In the genomic region with DNA sequence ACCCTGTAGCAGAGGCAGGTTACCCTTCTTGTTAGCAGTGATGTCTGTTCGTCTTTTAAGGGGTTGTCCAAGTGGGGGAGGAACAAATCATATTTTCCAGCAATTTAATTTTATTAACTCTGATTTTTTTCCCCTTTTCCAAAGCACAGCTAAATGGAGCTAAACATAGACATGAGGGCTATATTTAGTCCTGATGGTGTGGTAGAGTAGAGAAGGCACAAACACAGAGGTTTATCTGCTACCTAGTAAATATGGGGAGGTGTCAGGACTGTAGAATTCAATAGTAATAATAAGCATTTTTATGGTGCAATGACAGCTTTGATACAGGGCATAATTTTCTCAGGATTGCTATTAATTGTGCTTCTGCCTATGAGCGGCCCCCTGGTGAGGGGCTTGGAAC, we compare ENCODE assay signal across 17 cellular contexts. TPM values are rescaled to one million over a fixed set of nuclear protein-coding genes. Genes with fewer than 3 reads are reported as not detected.
A peak's percentile ranks its signal among the peaks of the same experiment; 100 is the strongest.
DNase-seq lines count a peak whose midpoint lies in the region; ATAC-seq, FAIRE-seq and TF ChIP-seq lines count a peak whose summit lies in the region.
"Had no signal": no experiment of that assay in that cellular context is flagged by ENCODE, and none has a peak within 500 bp of the region (broad histone marks: within the 10 kb centered on the region; RNA-seq: fewer than 3 reads in every experiment).

No MANE protein-coding gene starts in this region.

- ATAC-seq in K562 = no peak
- ATAC-seq: CD8-positive, alpha-beta T cell had no signal

- TF ChIP-seq RAD21 in K562 (CRISPR knock-in tag; conservative IDR thresholded peaks at IDR 0.05 in 1 of 2, IDR thresholded peaks at IDR 0.05 in 1 of 2) = no peak

- no peak overlapping the region for H3K9ac ChIP-seq in K562 (ENCODE audit: insufficient read depth in 1 of 2, low read depth in 2 of 2, low read length in 2 of 2)
- H3K9ac ChIP-seq: BLaER1 had no signal

- H3K36me3 ChIP-seq in left ventricle myocardium inferior = no peaks in the 10 kb centered on the region
- no peaks in the 10 kb centered on the region for H3K36me3 ChIP-seq in right atrium auricular region
- peaks cover 7% of the 10 kb centered on the region; the same call in 1 of the 2 replicates for H3K36me3 ChIP-seq in OCI-LY7 (ENCODE audit: insufficient read depth, low read length)
- peaks cover 57% of the 10 kb centered on the region for H3K36me3 ChIP-seq in K562 (ENCODE audit: control insufficient read depth, insufficient read depth, low read length)

- H3K9me2 ChIP-seq in OCI-LY7 (ENCODE audit: insufficient read depth, low read length) = no peaks in the 10 kb centered on the region

- H3K4me1 ChIP-seq in left ventricle myocardium inferior (peaks cover 86% of the 10 kb centered on the region), right atrium auricular region (peaks cover 3 to 25% of the 10 kb centered on the region in 2 donors), OCI-LY7 (ENCODE audit: insufficient read depth, low read length, poor library complexity, severe bottlenecking) (peaks cover 21% of the 10 kb centered on the region), K562 (replicated peaks in 1 of 2; ENCODE audit: control insufficient read depth in 2 of 2, insufficient read depth in 2 of 2, low read length in 2 of 2) (peaks cover 10 to 21% of the 10 kb centered on the region in 2 experiments; a peak in 3 of 5 replicates)

- no peaks in the 10 kb centered on the region for H3K9me3 ChIP-seq in left ventricle myocardium inferior (replicated peaks)
- no peaks in the 10 kb centered on the region for H3K9me3 ChIP-seq in right atrium auricular region
- H3K9me3 ChIP-seq in OCI-LY7 (ENCODE audit: low read length) = no peaks in the 10 kb centered on the region
- no peaks in the 10 kb centered on the region for H3K9me3 ChIP-seq in K562 (replicated peaks; ENCODE audit: control insufficient read depth, insufficient read depth, low read depth, low read length)
- H3K9me3 ChIP-seq: BLaER1 had no signal

- no peaks in the 10 kb centered on the region for H3K27me3 ChIP-seq in left ventricle myocardium inferior (ENCODE audit: low read depth)
- H3K27me3 ChIP-seq in right atrium auricular region = no peaks in the 10 kb centered on the region
- no peaks in the 10 kb centered on the region for H3K27me3 ChIP-seq in K562 (ENCODE audit: control insufficient read depth in 2 of 2, insufficient read depth in 2 of 2, low read length in 2 of 2)
- H3K27me3 ChIP-seq: BLaER1 had no signal

- no peak overlapping the region for H2AFZ ChIP-seq in OCI-LY7 (ENCODE audit: low read length)
- no peak overlapping the region for H2AFZ ChIP-seq in K562 (ENCODE audit: low read depth, low read length)

- DNase-seq in left ventricle myocardium inferior (no peak), right atrium auricular region (ENCODE audit: low spot score) (no peak), OCI-LY7 (ENCODE audit: low spot score) (no peak), K562 (ENCODE audit: extremely low read depth in 1 of 4, low spot score in 3 of 4) (no peak), nephron progenitor cell (no peak), NCI-H446 treated with DMSO at 0.1 percent for 48 hours (lab: John Stamatoyannopoulos, UW) (no peak), GM19240 (ENCODE audit: insufficient read length, low spot score) (no peak)
- DNase-seq in activated naive CD4-positive, alpha-beta T cell treated with anti-CD3 and anti-CD28 coated beads, Interleukin-2, amount 10 ng/mL, durations not matched to agents 7 days and 5 days = no peak
- DNase-seq: 8988T; Calu3; CD8-positive, alpha-beta T cell; DMS79 treated with DMSO at 0.1 percent for 48 hours; GF-D8; H9 had no signal

- H3K4me3 ChIP-seq in left ventricle myocardium inferior (no peak overlapping the region), right atrium auricular region (no peak overlapping the region), OCI-LY7 (ENCODE audit: low read depth, low read length, poor library complexity, severe bottlenecking) (no peak overlapping the region), K562 (no peak overlapping the region)
- H3K4me3 ChIP-seq: BLaER1 had no signal

- H3K27ac Mint-ChIP-seq in nephron progenitor cell = peak overlapping the region; percentile 51
- H3K27ac Mint-ChIP-seq in activated naive CD4-positive, alpha-beta T cell treated with anti-CD3 and anti-CD28 coated beads, Interleukin-2, amount 10 ng/mL, durations not matched to agents 7 days and 5 days = no peak overlapping the region
- H3K27ac Mint-ChIP-seq: CD8-positive, alpha-beta T cell; H9 had no signal

- H3K4me1 Mint-ChIP-seq in nephron progenitor cell = peaks cover 30% of the 10 kb centered on the region
- H3K4me1 Mint-ChIP-seq in activated naive CD4-positive, alpha-beta T cell treated with anti-CD3 and anti-CD28 coated beads, Interleukin-2, amount 10 ng/mL, durations not matched to agents 7 days and 5 days = peaks cover 10% of the 10 kb centered on the region

- no peak overlapping the region for H3K4me2 ChIP-seq in OCI-LY7 (ENCODE audit: low read length)
- no peak overlapping the region for H3K4me2 ChIP-seq in K562 (ENCODE audit: insufficient read depth, low read length)
- H3K4me2 ChIP-seq: BLaER1 had no signal

- 91% methylated on average over 2 of the region's 2 CpGs for WGBS in K562 (ENCODE audit: insufficient coverage, low coverage, missing lambda C conversion rate)

- no peak for TF ChIP-seq POLR2A in K562 (conservative IDR thresholded peaks at IDR 0.05)

- CTCF ChIA-PET in OCI-LY7 (lab: Charles Lee; ENCODE audit: unreplicated experiment) (no interaction called here), K562 (lab: Yijun Ruan, JAX; ENCODE audit: low intra/inter-chr PET ratio) (no interaction called here)
- CTCF ChIA-PET in activated naive CD4-positive, alpha-beta T cell treated with anti-CD3 and anti-CD28 coated beads, Interleukin-2, amount 10 ng/mL, durations not matched to agents 7 days and 5 days (lab: Charles Lee) = no interaction called here

- H3K27me3 Mint-ChIP-seq in nephron progenitor cell (ENCODE audit: low read depth, poor library complexity) = peaks cover 7% of the 10 kb centered on the region
- no peaks in the 10 kb centered on the region for H3K27me3 Mint-ChIP-seq in activated naive CD4-positive, alpha-beta T cell treated with anti-CD3 and anti-CD28 coated beads, Interleukin-2, amount 10 ng/mL, durations not matched to agents 7 days and 5 days

- H3K27ac ChIP-seq in left ventricle myocardium inferior (replicated peaks) (peak overlapping the region; percentile 23), right atrium auricular region (no peak overlapping the region), OCI-LY7 (ENCODE audit: low read depth, low read length, poor library complexity, severe bottlenecking) (no peak overlapping the region), K562 (ENCODE audit: extremely low read depth, low read depth, low read length) (no peak overlapping the region)
- H3K27ac ChIP-seq: BLaER1 had no signal

- no peaks in the 10 kb centered on the region for H3K9me3 Mint-ChIP-seq in nephron progenitor cell
- no peaks in the 10 kb centered on the region for H3K9me3 Mint-ChIP-seq in activated naive CD4-positive, alpha-beta T cell treated with anti-CD3 and anti-CD28 coated beads, Interleukin-2, amount 10 ng/mL, durations not matched to agents 7 days and 5 days
- H3K9me3 Mint-ChIP-seq: CD14-positive monocyte; CD8-positive, alpha-beta T cell; H9 had no signal

- H3K36me3 Mint-ChIP-seq in nephron progenitor cell (ENCODE audit: low read depth) = no peaks in the 10 kb centered on the region
- H3K36me3 Mint-ChIP-seq in activated naive CD4-positive, alpha-beta T cell treated with anti-CD3 and anti-CD28 coated beads, Interleukin-2, amount 10 ng/mL, durations not matched to agents 7 days and 5 days = peaks cover 3% of the 10 kb centered on the region

- POLR2A ChIA-PET in OCI-LY7 (lab: Charles Lee) (interaction anchor here (0.6 to 0.7 kb wide), 4 partner anchors 21 to 355 kb away, joined by 3 to 4 read pairs (median 3); no protein-coding TSS in a partner anchor), K562 (lab: Yijun Ruan, JAX) (interaction anchor here (0.6 to 1.0 kb wide), 4 partner anchors 15 to 1049 kb away, joined by 3 to 4 read pairs (median 4); no protein-coding TSS in a partner anchor)

- peaks cover 4% of the 10 kb centered on the region for H3K9me1 ChIP-seq in K562 (ENCODE audit: control insufficient read depth, insufficient read depth, low read length)

- H3K4me3 Mint-ChIP-seq in nephron progenitor cell = no peak overlapping the region
- H3K4me3 Mint-ChIP-seq in activated naive CD4-positive, alpha-beta T cell treated with anti-CD3 and anti-CD28 coated beads, Interleukin-2, amount 10 ng/mL, durations not matched to agents 7 days and 5 days = no peak overlapping the region
- H3K4me3 Mint-ChIP-seq: CD14-positive monocyte; CD8-positive, alpha-beta T cell; H9 had no signal

- no peak for FAIRE-seq in K562 (lab: Jason Lieb, UNC)
- FAIRE-seq: H1 had no signal

- H4K20me1 ChIP-seq in OCI-LY7 (ENCODE audit: insufficient read depth, low read length) (peaks cover 11% of the 10 kb centered on the region; the same call in 1 of the 2 replicates), K562 (replicated peaks; ENCODE audit: control insufficient read depth, insufficient read depth, low read length) (peaks cover under 1% of the 10 kb centered on the region; the same call in 1 of the 2 replicates)

- no peak for TF ChIP-seq EP300 in K562 (IDR thresholded peaks at IDR 0.05; ENCODE audit: low read length)

- in situ Hi-C loops in K562 (cut with MboI) = no loop called here

- intact Hi-C loops in left ventricle myocardium inferior (cut with micrococcal nuclease) = no loop called here
- intact Hi-C loops in OCI-LY7 (cut with micrococcal nuclease; ENCODE audit: unreplicated experiment) = loop anchor here (10.0 kb wide), 1 partner anchor 304 kb away; no protein-coding TSS in a partner anchor
- intact Hi-C loops in K562 (cut with micrococcal nuclease) = no loop called here

- H3K79me2 ChIP-seq in OCI-LY7 (ENCODE audit: insufficient read depth, low read depth, low read length) (no peaks in the 10 kb centered on the region), K562 (ENCODE audit: control insufficient read depth, insufficient read depth, low read length) (no peaks in the 10 kb centered on the region; the same call in 2 of the 3 replicates)

- BruUV-seq in OCI-LY7 (replicated peaks; lab: Mats Ljungman, UMichigan) (TSS peak; percentile 31), K562 (replicated peaks; lab: Mats Ljungman, UMichigan) (TSS peak; percentile 18)

- TF ChIP-seq CTCF in left ventricle myocardium inferior (IDR thresholded peaks at IDR 0.05; ENCODE audit: borderline replicate concordance) (no peak), right atrium auricular region (IDR thresholded peaks at IDR 0.05) (no peak), OCI-LY7 (conservative IDR thresholded peaks at IDR 0.05; ENCODE audit: low read length) (no peak), K562 (IDR thresholded peaks at IDR 0.05 in 2 of 3, conservative IDR thresholded peaks at IDR 0.05 in 1 of 3; ENCODE audit: insufficient read depth in 2 of 3, low read depth in 1 of 3, low read length in 3 of 3) (no peak), nephron progenitor cell (IDR thresholded peaks at IDR 0.05) (no peak)

RNA-seq across cellular contexts. Expression of a gene that starts 22.5 kb away (rescaled TPM):
- total RNA-seq in left ventricle myocardium inferior (4.4 TPM), right atrium auricular region (1 to 10 TPM; 2.9 to 7.2 TPM), OCI-LY7 (2022) (not detected in 2 replicates), K562 (2014; rRNA removed) (not detected in 2 replicates), K562 (2014; rRNA removed; fragmentation: Illumina TruSeq; extraction: Trizol) (not detected in 2 replicates), K562 (2015; rRNA removed; fragmentation: Illumina TruSeq; extraction: Trizol) (not detected in 2 replicates), K562 (2021) (0.07 TPM in 1 of 2 replicates, not detected in the other)
- not detected in 2 replicates for total RNA-seq in OCI-LY7 (2014; rRNA removed; shearing (Covaris generic))
- total RNA-seq in K562 (2011; cell fraction: chromatin; rRNA removed; ENCODE audit: low replicate concordance) = not detected in 2 replicates
- not detected in 2 replicates for total RNA-seq in K562 (2011; cell fraction: nucleolus; rRNA removed)
- total RNA-seq in K562 (2011; cell fraction: nucleoplasm; rRNA removed) = not detected in 2 replicates
- polyA plus RNA-seq in K562 (2011; rRNA removed) (not detected in 2 replicates), K562 (2014; fragmentation: Illumina TruSeq; extraction: Trizol) (not detected in 2 replicates), K562 (2014; fragmentation: Nextera tagmentation; extraction: Ambion mirVana) (under 1 TPM in 1 of 2 experiments, not detected in 1; 0.04 TPM), K562 (2014; rRNA removed) (0.11 TPM in 1 of 2 replicates, not detected in the other)
- polyA plus RNA-seq in K562 (2011; cell fraction: cytosol; rRNA removed) = not detected in 2 replicates
- polyA plus RNA-seq in K562 (2011; cell fraction: nucleus; rRNA removed) = not detected in 2 replicates
- 0.07 and 0.21 TPM in 2 replicates for polyA plus RNA-seq in K562 (2012)
- polyA minus RNA-seq in K562 (2011; rRNA and poly(A)+ RNA removed) = not detected in 2 replicates
- not detected in 2 replicates for polyA minus RNA-seq in K562 (2011; cell fraction: cytosol; rRNA and poly(A)+ RNA removed)
- polyA minus RNA-seq in K562 (2011; cell fraction: nucleus; rRNA and poly(A)+ RNA removed) = not detected in 2 replicates
- total RNA-seq: Calu3 had no signal
